4 cellular contexts compared by ENCODE assay signal in the genomic region with DNA sequence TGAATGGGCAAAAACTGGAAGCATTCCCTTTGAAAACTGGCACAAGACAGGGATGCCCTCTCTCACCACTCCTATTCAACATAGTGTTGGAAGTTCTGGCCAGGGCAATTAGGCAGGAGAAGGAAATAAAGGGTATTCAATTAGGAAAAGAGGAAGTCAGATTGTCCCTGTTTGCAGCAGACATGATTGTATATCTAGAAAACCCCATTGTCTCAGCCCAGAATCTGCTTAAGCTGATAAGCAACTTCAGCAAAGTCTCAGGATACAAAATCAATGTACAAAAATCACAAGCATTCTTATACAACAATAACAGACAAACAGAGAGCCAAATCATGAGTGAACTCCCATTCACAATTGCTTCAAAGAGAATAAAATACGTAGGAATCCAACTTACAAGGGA. TPM values are rescaled to one million over a fixed set of nuclear protein-coding genes. Genes with fewer than 3 reads are reported as not detected.
"Had no signal": no experiment of that assay in that cellular context is flagged by ENCODE, and none has a peak within 500 bp of the region (broad histone marks: within the 10 kb centered on the region; RNA-seq: fewer than 3 reads in every experiment).

No MANE protein-coding gene starts in this region.

RNA-seq across cellular contexts. Expression of gene FREM3, which starts 18.3 kb away (rescaled TPM):
- total RNA-seq: HepG2, HT-29, HT1080, IMR-90 had no signal
- polyA plus RNA-seq: HepG2, IMR-90 had no signal
